ENCODE assay signal across 8 cellular contexts in the genomic region with DNA sequence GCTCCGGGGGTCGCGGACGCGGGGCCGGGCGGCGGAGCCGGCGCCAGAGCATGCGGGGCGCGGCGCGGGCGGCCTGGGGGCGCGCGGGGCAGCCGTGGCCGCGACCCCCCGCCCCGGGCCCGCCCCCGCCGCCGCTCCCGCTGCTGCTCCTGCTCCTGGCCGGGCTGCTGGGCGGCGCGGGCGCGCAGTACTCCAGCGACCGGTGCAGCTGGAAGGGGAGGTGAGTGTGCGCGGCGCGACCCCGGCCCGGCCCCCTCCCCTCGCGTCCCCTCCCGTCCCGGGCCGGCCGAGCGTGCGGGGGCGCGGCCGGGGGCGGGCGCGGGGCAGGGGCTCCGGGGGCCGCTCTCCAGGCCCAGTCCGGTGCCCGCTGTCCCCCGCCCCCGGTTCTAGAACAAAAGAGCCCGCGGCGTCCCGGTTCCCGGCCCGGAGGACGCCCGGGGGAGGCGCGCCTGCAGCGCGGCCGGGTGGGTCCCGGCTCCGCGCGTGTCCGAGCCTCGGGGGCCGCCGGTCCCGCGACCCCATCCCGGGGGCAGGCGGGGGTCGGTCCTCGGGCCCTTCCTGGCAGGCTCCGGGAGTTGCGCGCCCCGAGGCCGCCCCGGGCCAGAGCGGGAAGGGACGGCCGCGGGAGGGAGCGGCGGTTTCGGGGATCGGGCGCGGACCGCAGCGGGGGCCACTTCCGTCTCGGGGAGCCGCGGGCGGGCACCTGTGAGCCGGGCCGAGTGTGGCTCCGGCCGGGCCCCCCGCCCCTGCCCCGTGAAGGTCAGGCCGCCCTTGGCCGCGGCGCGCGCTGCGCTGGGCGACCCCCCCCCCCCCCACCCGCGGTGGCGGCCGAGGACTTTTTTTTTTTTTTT. TPM values are rescaled to one million over a fixed set of nuclear protein-coding genes. Genes with fewer than 3 reads are reported as not detected.
DNase-seq lines count a peak whose midpoint lies in the region; ATAC-seq, FAIRE-seq and TF ChIP-seq lines count a peak whose summit lies in the region.

No MANE protein-coding gene starts in this region.

- no peaks in the 10 kb centered on the region for H3K9me3 ChIP-seq in GM12878 (replicated peaks; ENCODE audit: control insufficient read depth, insufficient read depth, low read length)

- RAD21 ChIA-PET in GM12878 (lab: Charles Lee; ENCODE audit: unreplicated experiment): no interaction called here

- H3K4me1 Mint-ChIP-seq in memory B cell: peaks cover 21% of the 10 kb centered on the region

- no peaks in the 10 kb centered on the region for H3K36me3 ChIP-seq in GM12878 (ENCODE audit: control insufficient read depth in 2 of 2, insufficient read depth in 2 of 2, low read length in 1 of 2)

- peak; percentile 12 for ATAC-seq in HG02588 (IDR thresholded peaks at IDR 0.05; ENCODE audit: unreplicated experiment)
- no peak for ATAC-seq in GM12878
- no peak for ATAC-seq in memory B cell (ENCODE audit: low read depth)

- no peak overlapping the region for H3K9ac ChIP-seq in GM12878 (ENCODE audit: control insufficient read depth, insufficient read depth, low read length)

- BruUV-seq in GM12878 (replicated peaks; lab: Mats Ljungman, UMichigan): no TSS peak

- H3K27ac Mint-ChIP-seq in memory B cell: no peak overlapping the region

- peaks cover 1% of the 10 kb centered on the region for H3K27me3 Mint-ChIP-seq in memory B cell

- H3K9me3 Mint-ChIP-seq in memory B cell: no peaks in the 10 kb centered on the region

- in situ Hi-C loops in GM12878 (cut with MboI): no loop called here

- TF ChIP-seq CTCF in GM12878 (IDR thresholded peaks at IDR 0.05 in 2 of 3, conservative IDR thresholded peaks at IDR 0.05 in 1 of 3; ENCODE audit: control insufficient read depth in 2 of 3, extremely low read depth in 1 of 3, insufficient read depth in 1 of 3, low read depth in 3 of 3, low read length in 3 of 3): no peak

- H3K4me3 ChIP-seq in GM12878: no peak overlapping the region

- WGBS in GM12878 (ENCODE audit: insufficient coverage, insufficient replicate concordance, low lambda C conversion rate, missing lambda C conversion rate): 0% methylated on average over 28 of the region's 131 CpGs

- H2AFZ ChIP-seq in GM12878 (ENCODE audit: control insufficient read depth, low read depth, low read length): no peak overlapping the region

- 0 out of 2 replicates have a peak, but pooled peaks cover 3% of the 10 kb centered on the region for H3K4me1 ChIP-seq in GM12878 (ENCODE audit: control insufficient read depth, insufficient read depth, low read length)

- SMC1A ChIA-PET in GM12878 (lab: Charles Lee; ENCODE audit: uncharacterized antibody, unreplicated experiment): no interaction called here

- intact Hi-C loops in GM12878 (cut with micrococcal nuclease; ENCODE audit: unreplicated experiment): no loop called here

- H3K27me3 ChIP-seq in GM12878 (replicated peaks in 1 of 2; ENCODE audit: control insufficient read depth in 2 of 2, insufficient read depth in 2 of 2, low read length in 1 of 2): peaks cover 4 to 24% of the 10 kb centered on the region in 2 experiments

- no peak overlapping the region for H3K27ac ChIP-seq in GM12878 (ENCODE audit: control insufficient read depth, insufficient read depth)

- CTCF ChIA-PET in GM12878 (lab: Yijun Ruan, JAX): no interaction called here

- DNase-seq in AG20443 (ENCODE audit: low spot score) (peak; percentile 46), GM12878 (ENCODE audit: low read depth, low spot score) (no peak), memory B cell (ENCODE audit: low spot score in 2 of 2) (peak; percentile 28 to 47), NOMO-1 treated with dmso at 0.1 percent for 144 hours (lab: John Stamatoyannopoulos, UW; ENCODE audit: unreplicated experiment) (no peak), NCI-H1092 (lab: John Stamatoyannopoulos, UW) (no peak), occipital lobe (lab: John Stamatoyannopoulos, UW) (no peak), NCI-H2171 treated with DMSO at 0.1 percent for 48 hours (lab: John Stamatoyannopoulos, UW) (no peak)

- no peak for FAIRE-seq in GM12878 (lab: Jason Lieb, UNC)

- POLR2A ChIA-PET in GM12878 (lab: Charles Lee): no interaction called here

- no peaks in the 10 kb centered on the region for H3K36me3 Mint-ChIP-seq in memory B cell

- H3K4me3 Mint-ChIP-seq in memory B cell: no peak overlapping the region

- TF ChIP-seq POLR2A in GM12878 (IDR thresholded peaks at IDR 0.05; ENCODE audit: low read depth, low read length): no peak; the same call in 1 of the 2 replicates

- H3K4me2 ChIP-seq in GM12878 (ENCODE audit: control insufficient read depth, insufficient read depth): peak overlapping the region; percentile 42; the same call in 1 of the 2 replicates

- TF ChIP-seq EP300 in GM12878 (IDR thresholded peaks at IDR 0.05; ENCODE audit: borderline replicate concordance in 1 of 2, control insufficient read depth in 1 of 2, low read depth in 2 of 2, low read length in 2 of 2): no peak

- H3K79me2 ChIP-seq in GM12878 (ENCODE audit: control insufficient read depth, insufficient read depth, low read length): no peaks in the 10 kb centered on the region

- TF ChIP-seq RAD21 in GM12878 (IDR thresholded peaks at IDR 0.05; ENCODE audit: insufficient read depth, low read depth, low read length): no peak

- H4K20me1 ChIP-seq in GM12878 (ENCODE audit: control insufficient read depth, insufficient read depth): no peaks in the 10 kb centered on the region

TF ChIP-seq in GM12878, 131 proteins besides CTCF, POLR2A, EP300 and RAD21:
- TF ChIP-seq IKZF1 (conservative IDR thresholded peaks at IDR 0.05): peak; percentile 36; the same call in 1 of the 2 replicates
- no peak for TF ChIP-seq IRF4 (IDR thresholded peaks at IDR 0.05; ENCODE audit: low read depth, low read length)
- TF ChIP-seq TBL1XR1 (IDR thresholded peaks at IDR 0.05; ENCODE audit: low read depth, low read length): no peak
- no peak for TF ChIP-seq ESRRA (IDR thresholded peaks at IDR 0.05; ENCODE audit: low read length)
- TF ChIP-seq DPF2 (IDR thresholded peaks at IDR 0.05): peak; percentile 26; the same call in 1 of the 2 replicates
- TF ChIP-seq NR2C2 (IDR thresholded peaks at IDR 0.05; ENCODE audit: borderline replicate concordance, control insufficient read depth, insufficient read length, low read depth): no peak
- TF ChIP-seq GATAD2B (conservative IDR thresholded peaks at IDR 0.05; ENCODE audit: low read depth): peak; percentile 48; the same call in 1 of the 2 replicates
- no peak for TF ChIP-seq RAD51 (IDR thresholded peaks at IDR 0.05)
- TF ChIP-seq RUNX3 (IDR thresholded peaks at IDR 0.05; ENCODE audit: low read length): peak; percentile 20; the same call in 1 of the 2 replicates
- TF ChIP-seq TCF3 (IDR thresholded peaks at IDR 0.05; ENCODE audit: borderline replicate concordance, insufficient read depth, low read depth, low read length): no peak
- TF ChIP-seq PML (IDR thresholded peaks at IDR 0.05; ENCODE audit: low read length): no peak
- TF ChIP-seq BHLHE40 (IDR thresholded peaks at IDR 0.05; ENCODE audit: borderline replicate concordance in 1 of 2, low read depth in 2 of 2, low read length in 1 of 2): 0 out of 4 replicates have a peak, but pooled peaks of 1 of the 2 experiments have one; percentile 8
- 0 out of 2 replicates have a peak, but pooled peaks have one; percentile 35 for TF ChIP-seq LARP7 (IDR thresholded peaks at IDR 0.05)

RNA-seq across cellular contexts. Expression of a gene that starts 0.6 kb away (rescaled TPM):
- total RNA-seq in GM12878 (2013; cell fraction: nucleolus; rRNA removed): 0.58 and 0.81 TPM in 2 replicates
- 2.5 and 3.7 TPM in 2 replicates for total RNA-seq in GM12878 (2014; rRNA removed)
- 0.69 and 0.72 TPM in 2 replicates for total RNA-seq in GM12878 (2014; rRNA removed; fragmentation: Illumina TruSeq; extraction: Trizol)
- total RNA-seq in GM12878 (2021): 3.5 TPM in 2 replicates
- polyA plus RNA-seq in GM12878 (2011; ENCODE audit: low read depth): 0.91 TPM
- 0.19 and 0.20 TPM in 2 replicates for polyA plus RNA-seq in GM12878 (2011; rRNA removed)
- polyA plus RNA-seq in GM12878 (2011; cell fraction: cytosol; rRNA removed): 1.5 and 2.0 TPM in 2 replicates
- 1.3 and 1.4 TPM in 2 replicates for polyA plus RNA-seq in GM12878 (2011; cell fraction: nucleus; rRNA removed)
- 3.2 and 3.4 TPM in 2 replicates for polyA plus RNA-seq in GM12878 (2012)
- 0.25 TPM in 1 of 2 replicates, not detected in the other for polyA plus RNA-seq in GM12878 (2014; fragmentation: Illumina TruSeq; extraction: Trizol)
- under 1 TPM; 0.05 TPM for polyA plus RNA-seq in GM12878 (2014; fragmentation: Nextera tagmentation; extraction: Ambion mirVana)
- 2.2 and 2.7 TPM in 2 replicates for polyA plus RNA-seq in GM12878 (2014; rRNA removed)
- polyA plus RNA-seq in GM12878 (2016; fragmentation: Nextera tagmentation; extraction: Ambion mirVana): not detected
- 0.88 and 1.3 TPM in 2 replicates for polyA minus RNA-seq in GM12878 (2011; rRNA and poly(A)+ RNA removed)
- 1.2 and 2.6 TPM in 2 replicates for polyA minus RNA-seq in GM12878 (2011; cell fraction: cytosol; rRNA and poly(A)+ RNA removed)
- 0.24 and 1.6 TPM in 2 replicates for polyA minus RNA-seq in GM12878 (2011; cell fraction: nucleus; rRNA and poly(A)+ RNA removed)
- total RNA-seq in occipital lobe: 22.3 TPM

Comparison
In these comparisons a context has a peak if more than half of its experiments do, and no peak if none do; other contexts are left out.
1. DNase-seq: peak in AG20443 (single experiment) and memory B cell (2 of 2); none in GM12878 (single experiment), NOMO-1 treated with dmso at 0.1 percent for 144 hours (single experiment), NCI-H1092 (single experiment), occipital lobe (single experiment) and NCI-H2171 treated with DMSO at 0.1 percent for 48 hours (single experiment).